Comparison of ENCODE assay signal across 1 cellular context in the genomic region with DNA sequence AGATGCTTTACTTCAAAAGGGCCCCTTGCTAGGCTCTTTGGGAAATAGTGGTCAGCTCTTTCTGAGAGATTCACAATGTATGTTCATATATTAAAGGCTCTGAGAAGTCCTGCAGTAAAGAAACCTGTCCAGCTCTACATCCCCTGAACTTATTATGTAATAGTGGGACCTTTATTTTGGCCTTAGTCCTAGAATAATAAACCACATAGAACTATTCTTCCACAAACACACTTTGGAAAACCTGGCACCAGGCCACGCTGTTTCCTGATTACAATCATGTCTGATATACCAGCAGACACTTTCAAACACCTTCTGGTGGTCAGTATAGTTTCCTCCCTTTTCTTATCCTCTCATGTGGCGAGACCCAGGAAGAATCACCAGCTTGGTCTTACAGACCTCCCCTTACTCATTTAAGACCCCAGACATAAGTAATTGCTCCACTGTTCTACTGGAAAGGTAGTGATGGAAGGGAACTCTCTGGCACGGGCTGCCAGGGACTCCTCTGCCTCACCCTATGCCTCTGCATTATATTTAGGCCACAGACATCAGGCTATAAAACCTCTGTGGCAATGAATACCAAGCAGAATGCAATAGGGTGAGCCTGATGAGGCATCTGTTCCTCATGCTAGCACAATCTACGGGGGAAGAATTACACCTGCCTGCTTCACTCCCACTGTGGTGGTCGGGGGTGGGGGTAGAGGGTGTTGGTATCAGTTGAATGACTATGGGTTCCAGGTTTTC.
TF ChIP-seq lines count a peak whose summit lies in the region.

No MANE protein-coding gene starts in this region.

TF ChIP-seq in endothelial cell of umbilical vein, 7 proteins besides CTCF, POLR2A, EP300 and RAD21:
- no peak for TF ChIP-seq FOS (IDR thresholded peaks at IDR 0.05; ENCODE audit: borderline replicate concordance, insufficient read depth, low read length)
- peak; percentile 33 for TF ChIP-seq GATA2 (IDR thresholded peaks at IDR 0.05; ENCODE audit: insufficient read depth, insufficient read length, low read depth, low read length)
- no peak for TF ChIP-seq JUN (IDR thresholded peaks at IDR 0.05; ENCODE audit: borderline replicate concordance, insufficient read depth, insufficient read length, low read depth)
- no peak for TF ChIP-seq EZH2 (IDR thresholded peaks at IDR 0.05; ENCODE audit: borderline replicate concordance, low read depth, low read length, severe bottlenecking)
